16 cellular contexts compared by ENCODE assay signal in the genomic region with DNA sequence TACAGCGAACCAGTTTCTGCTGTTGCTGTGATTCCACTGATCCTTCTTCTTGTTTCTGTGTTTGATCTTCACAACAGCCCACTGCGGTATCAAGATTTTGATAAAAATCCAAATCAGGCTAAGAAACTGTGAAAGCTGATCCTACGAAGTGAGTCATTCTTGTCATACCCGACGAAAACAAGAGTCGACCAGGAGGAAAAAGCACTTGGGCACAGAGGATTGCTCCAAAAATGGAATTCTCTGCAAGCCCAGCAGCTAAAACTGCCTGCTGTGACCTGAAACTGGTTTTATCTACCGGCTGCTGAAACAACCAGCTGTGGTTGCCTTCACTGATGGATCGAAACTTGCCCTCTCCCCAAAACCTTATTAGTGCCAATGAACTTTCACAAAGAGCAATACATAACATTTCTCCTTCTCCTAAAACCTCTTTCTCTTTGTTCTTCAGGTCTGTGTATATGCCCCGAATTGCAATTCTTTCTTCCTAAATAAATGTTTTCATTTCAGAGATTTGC.
"Had no signal": no experiment of that assay in that cellular context is flagged by ENCODE, and none has a peak within 500 bp of the region (broad histone marks: within the 10 kb centered on the region; RNA-seq: fewer than 3 reads in every experiment).

No MANE protein-coding gene starts in this region.

- H3K4me1 ChIP-seq: foreskin keratinocyte, pancreas, right atrium auricular region, tibial nerve had no signal

- H3K27me3 Mint-ChIP-seq: activated B cell treated with CpG ODN at 0.5 μM for 24 hours; activated CD4-positive, alpha-beta T cell treated with anti-CD3 and anti-CD28 coated beads, Interleukin-2, amount 10 ng/mL, durations not matched to agents 7 days and 5 days had no signal

- H3K36me3 ChIP-seq: pancreas, right atrium auricular region, tibial nerve had no signal

- H3K36me3 Mint-ChIP-seq: activated naive CD4-positive, alpha-beta T cell treated with anti-CD3 and anti-CD28 coated beads, Interleukin-2, amount 50 U/mL, for 72 hours; stimulated activated effector memory CD8-positive, alpha-beta T cell treated with anti-CD3 and anti-CD28 coated beads, Interleukin-12 subunit alpha, Interleukin-12 subunit beta, amount 100 ng/mL, for 72 hours had no signal

- H3K9me3 ChIP-seq: pancreas, right atrium auricular region, tibial nerve had no signal

- H3K27ac Mint-ChIP-seq: activated B cell treated with CpG ODN at 0.5 μM for 24 hours; activated CD4-positive, alpha-beta T cell treated with anti-CD3 and anti-CD28 coated beads, Interleukin-2, amount 10 ng/mL, durations not matched to agents 7 days and 5 days; activated naive CD4-positive, alpha-beta T cell treated with anti-CD3 and anti-CD28 coated beads, Interleukin-2, amount 50 U/mL, for 72 hours; stimulated activated effector memory CD8-positive, alpha-beta T cell treated with anti-CD3 and anti-CD28 coated beads, Interleukin-12 subunit alpha, Interleukin-12 subunit beta, amount 100 ng/mL, for 72 hours; T-helper 1 cell treated with Interleukin-12 subunit alpha and Interleukin-12 subunit beta and Interleukin-4 antibody, amounts not matched to agents 30 μg/mL and 1 μg/mL, for 36 hours had no signal

- H3K4me1 Mint-ChIP-seq: activated B cell treated with CpG ODN at 0.5 μM for 24 hours; activated CD4-positive, alpha-beta T cell treated with anti-CD3 and anti-CD28 coated beads, Interleukin-2, amount 10 ng/mL, durations not matched to agents 7 days and 5 days; stimulated activated effector memory CD8-positive, alpha-beta T cell treated with anti-CD3 and anti-CD28 coated beads, Interleukin-12 subunit alpha, Interleukin-12 subunit beta, amount 100 ng/mL, for 72 hours had no signal

- H3K4me3 Mint-ChIP-seq: activated B cell treated with CpG ODN at 0.5 μM for 24 hours; activated CD4-positive, alpha-beta T cell treated with anti-CD3 and anti-CD28 coated beads, Interleukin-2, amount 10 ng/mL, durations not matched to agents 7 days and 5 days; neural crest cell; stimulated activated effector memory CD8-positive, alpha-beta T cell treated with anti-CD3 and anti-CD28 coated beads, Interleukin-12 subunit alpha, Interleukin-12 subunit beta, amount 100 ng/mL, for 72 hours; T-helper 1 cell treated with Interleukin-12 subunit alpha and Interleukin-12 subunit beta and Interleukin-4 antibody, amounts not matched to agents 30 μg/mL and 1 μg/mL, for 36 hours had no signal

- H3K27me3 ChIP-seq: foreskin keratinocyte, right atrium auricular region, tibial nerve had no signal

- H3K4me3 ChIP-seq: dorsolateral prefrontal cortex, pancreas, right atrium auricular region, tibial nerve had no signal

- DNase-seq: activated B cell treated with CpG ODN at 0.5 μM for 24 hours; activated CD4-positive, alpha-beta T cell treated with anti-CD3 and anti-CD28 coated beads, Interleukin-2, amount 10 ng/mL, durations not matched to agents 7 days and 5 days; activated effector memory CD4-positive, alpha-beta T cell treated with Interleukin-2 at 50 U/mL for 16 hours; activated T-cell treated with anti-CD3 and anti-CD28 coated beads for 4 hours; amniotic stem cell; dorsolateral prefrontal cortex; foreskin keratinocyte; kidney; left ventricle myocardium superior; pancreas had no signal

- H3K9me3 Mint-ChIP-seq: activated B cell treated with CpG ODN at 0.5 μM for 24 hours; activated CD4-positive, alpha-beta T cell treated with anti-CD3 and anti-CD28 coated beads, Interleukin-2, amount 10 ng/mL, durations not matched to agents 7 days and 5 days; neural crest cell had no signal

- H3K27ac ChIP-seq: dorsolateral prefrontal cortex, foreskin keratinocyte, pancreas, right atrium auricular region, tibial nerve had no signal

- ATAC-seq: activated naive CD4-positive, alpha-beta T cell treated with anti-CD3 and anti-CD28 coated beads, Interleukin-2, amount 50 U/mL, for 72 hours; foreskin keratinocyte; left ventricle myocardium superior; pancreas; stimulated activated effector memory CD8-positive, alpha-beta T cell treated with anti-CD3 and anti-CD28 coated beads, Interleukin-12 subunit alpha, Interleukin-12 subunit beta, amount 100 ng/mL, for 72 hours had no signal
